1 cellular context compared by ENCODE assay signal in genomic region chr17:79114455-79115301, GRCh38.
A peak's percentile ranks its signal among the peaks of the same experiment; 100 is the strongest.
TF ChIP-seq lines count a peak whose summit lies in the region.

No MANE protein-coding gene starts in this region.

TF ChIP-seq in HEK293, 187 proteins besides CTCF, POLR2A, EP300 and RAD21 (continued from another document and continues in another):
- TF ChIP-seq ZNF280C (tag by site-specific recombination; IDR thresholded peaks at IDR 0.05) (no peak), ZNF777 (tag by site-specific recombination; IDR thresholded peaks at IDR 0.05; ENCODE audit: borderline replicate concordance) (no peak), ZNF184 (tag by site-specific recombination; IDR thresholded peaks at IDR 0.05) (no peak), OVOL3 (tag by site-specific recombination; IDR thresholded peaks at IDR 0.05) (no peak), ZNF146 (tag by site-specific recombination; IDR thresholded peaks at IDR 0.05) (no peak), EGR2 (tag by site-specific recombination; IDR thresholded peaks at IDR 0.05; ENCODE audit: low read depth) (0 out of 2 replicates have a peak, but pooled peaks have one; percentile 13), ZNF785 (tag by site-specific recombination; IDR thresholded peaks at IDR 0.05) (no peak), ZNF394 (tag by site-specific recombination; IDR thresholded peaks at IDR 0.05; ENCODE audit: borderline replicate concordance) (no peak; the same call in 1 of the 2 replicates), ZNF350 (tag by site-specific recombination; IDR thresholded peaks at IDR 0.05) (no peak), ZNF404 (tag by site-specific recombination; IDR thresholded peaks at IDR 0.05) (no peak), ZXDB (tag by site-specific recombination; IDR thresholded peaks at IDR 0.05) (no peak), KLF8 (tag by site-specific recombination; IDR thresholded peaks at IDR 0.05) (no peak), YY1 (tag by site-specific recombination; IDR thresholded peaks at IDR 0.05) (no peak), ZNF416 (tag by site-specific recombination; IDR thresholded peaks at IDR 0.05) (no peak), ZNF76 (tag by site-specific recombination; IDR thresholded peaks at IDR 0.05; ENCODE audit: borderline replicate concordance, low read depth) (peak; percentile 58; the same call in 1 of the 2 replicates), ZNF311 (tag by site-specific recombination; IDR thresholded peaks at IDR 0.05; ENCODE audit: borderline replicate concordance) (no peak), ZNF707 (tag by site-specific recombination; IDR thresholded peaks at IDR 0.05) (no peak), SCRT2 (tag by site-specific recombination; IDR thresholded peaks at IDR 0.05) (0 out of 2 replicates have a peak, but pooled peaks have one; percentile 18), KLF10 (tag by site-specific recombination; IDR thresholded peaks at IDR 0.05) (no peak), ZNF335 (tag by site-specific recombination; conservative IDR thresholded peaks at IDR 0.05) (peak; percentile 76), ZNF560 (tag by site-specific recombination; IDR thresholded peaks at IDR 0.05; ENCODE audit: borderline replicate concordance) (no peak), BCL11A (tag by site-specific recombination; IDR thresholded peaks at IDR 0.05; ENCODE audit: low read depth) (no peak), ZNF624 (tag by site-specific recombination; IDR thresholded peaks at IDR 0.05) (no peak), ZNF837 (tag by site-specific recombination; IDR thresholded peaks at IDR 0.05) (no peak), HIC1 (tag by site-specific recombination; IDR thresholded peaks at IDR 0.05) (no peak), ZNF221 (tag by site-specific recombination; IDR thresholded peaks at IDR 0.05; ENCODE audit: borderline replicate concordance) (no peak), ZNF514 (tag by site-specific recombination; IDR thresholded peaks at IDR 0.05) (no peak), ZNF157 (tag by site-specific recombination; IDR thresholded peaks at IDR 0.05) (no peak), TRIM28 (IDR thresholded peaks at IDR 0.05; ENCODE audit: borderline replicate concordance, low read length) (peak; percentile 60; the same call in 1 of the 2 replicates), ZNF473 (tag by site-specific recombination; IDR thresholded peaks at IDR 0.05) (no peak), ZNF148 (tag by site-specific recombination; IDR thresholded peaks at IDR 0.05; ENCODE audit: borderline replicate concordance) (no peak), ZNF488 (tag by site-specific recombination; IDR thresholded peaks at IDR 0.05) (no peak), ZNF10 (tag by site-specific recombination; IDR thresholded peaks at IDR 0.05) (0 out of 2 replicates have a peak, but pooled peaks have one; percentile 31), ZNF155 (tag by site-specific recombination; IDR thresholded peaks at IDR 0.05) (no peak), ZNF175 (tag by site-specific recombination; IDR thresholded peaks at IDR 0.05) (no peak), ZNF341 (tag by site-specific recombination; IDR thresholded peaks at IDR 0.05; ENCODE audit: low read depth) (peak; percentile 96), ZBTB10 (tag by site-specific recombination; IDR thresholded peaks at IDR 0.05) (no peak), SCRT1 (tag by site-specific recombination; IDR thresholded peaks at IDR 0.05; ENCODE audit: borderline replicate concordance) (no peak), ZNF214 (tag by site-specific recombination; IDR thresholded peaks at IDR 0.05; ENCODE audit: borderline replicate concordance) (no peak), ZNF548 (tag by site-specific recombination; IDR thresholded peaks at IDR 0.05) (no peak), ZNF239 (tag by site-specific recombination; IDR thresholded peaks at IDR 0.05) (no peak), ZNF19 (tag by site-specific recombination; IDR thresholded peaks at IDR 0.05; ENCODE audit: low read depth) (no peak)
- TF ChIP-seq, protein P1, sequence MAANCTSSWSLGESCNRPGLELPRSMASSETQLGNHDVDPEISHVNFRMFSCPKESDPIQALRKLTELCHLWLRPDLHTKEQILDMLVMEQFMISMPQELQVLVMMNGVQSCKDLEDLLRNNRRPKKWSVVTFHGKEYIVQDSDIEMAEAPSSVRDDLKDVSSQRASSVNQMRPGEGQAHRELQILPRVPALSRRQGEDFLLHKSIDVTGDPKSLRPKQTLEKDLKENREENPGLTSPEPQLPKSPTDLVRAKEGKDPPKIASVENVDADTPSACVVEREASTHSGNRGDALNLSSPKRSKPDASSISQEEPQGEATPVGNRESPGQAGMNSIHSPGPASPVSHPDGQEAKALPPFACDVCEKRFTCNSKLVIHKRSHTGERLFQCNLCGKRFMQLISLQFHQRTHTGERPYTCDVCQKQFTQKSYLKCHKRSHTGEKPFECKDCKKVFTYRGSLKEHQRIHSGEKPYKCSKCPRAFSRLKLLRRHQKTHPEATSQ (tag by site-specific recombination; IDR thresholded peaks at IDR 0.05) = 0 out of 2 replicates have a peak, but pooled peaks have one; percentile 12
- TF ChIP-seq, protein P2, sequence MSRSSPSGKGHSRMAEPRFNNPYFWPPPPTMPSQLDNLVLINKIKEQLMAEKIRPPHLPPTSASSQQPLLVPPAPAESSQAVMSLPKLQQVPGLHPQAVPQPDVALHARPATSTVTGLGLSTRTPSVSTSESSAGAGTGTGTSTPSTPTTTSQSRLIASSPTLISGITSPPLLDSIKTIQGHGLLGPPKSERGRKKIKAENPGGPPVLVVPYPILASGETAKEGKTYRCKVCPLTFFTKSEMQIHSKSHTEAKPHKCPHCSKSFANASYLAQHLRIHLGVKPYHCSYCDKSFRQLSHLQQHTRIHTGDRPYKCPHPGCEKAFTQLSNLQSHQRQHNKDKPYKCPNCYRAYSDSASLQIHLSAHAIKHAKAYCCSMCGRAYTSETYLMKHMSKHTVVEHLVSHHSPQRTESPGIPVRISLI (tag by site-specific recombination; IDR thresholded peaks at IDR 0.05) = no peak
- TF ChIP-seq, protein P3, sequence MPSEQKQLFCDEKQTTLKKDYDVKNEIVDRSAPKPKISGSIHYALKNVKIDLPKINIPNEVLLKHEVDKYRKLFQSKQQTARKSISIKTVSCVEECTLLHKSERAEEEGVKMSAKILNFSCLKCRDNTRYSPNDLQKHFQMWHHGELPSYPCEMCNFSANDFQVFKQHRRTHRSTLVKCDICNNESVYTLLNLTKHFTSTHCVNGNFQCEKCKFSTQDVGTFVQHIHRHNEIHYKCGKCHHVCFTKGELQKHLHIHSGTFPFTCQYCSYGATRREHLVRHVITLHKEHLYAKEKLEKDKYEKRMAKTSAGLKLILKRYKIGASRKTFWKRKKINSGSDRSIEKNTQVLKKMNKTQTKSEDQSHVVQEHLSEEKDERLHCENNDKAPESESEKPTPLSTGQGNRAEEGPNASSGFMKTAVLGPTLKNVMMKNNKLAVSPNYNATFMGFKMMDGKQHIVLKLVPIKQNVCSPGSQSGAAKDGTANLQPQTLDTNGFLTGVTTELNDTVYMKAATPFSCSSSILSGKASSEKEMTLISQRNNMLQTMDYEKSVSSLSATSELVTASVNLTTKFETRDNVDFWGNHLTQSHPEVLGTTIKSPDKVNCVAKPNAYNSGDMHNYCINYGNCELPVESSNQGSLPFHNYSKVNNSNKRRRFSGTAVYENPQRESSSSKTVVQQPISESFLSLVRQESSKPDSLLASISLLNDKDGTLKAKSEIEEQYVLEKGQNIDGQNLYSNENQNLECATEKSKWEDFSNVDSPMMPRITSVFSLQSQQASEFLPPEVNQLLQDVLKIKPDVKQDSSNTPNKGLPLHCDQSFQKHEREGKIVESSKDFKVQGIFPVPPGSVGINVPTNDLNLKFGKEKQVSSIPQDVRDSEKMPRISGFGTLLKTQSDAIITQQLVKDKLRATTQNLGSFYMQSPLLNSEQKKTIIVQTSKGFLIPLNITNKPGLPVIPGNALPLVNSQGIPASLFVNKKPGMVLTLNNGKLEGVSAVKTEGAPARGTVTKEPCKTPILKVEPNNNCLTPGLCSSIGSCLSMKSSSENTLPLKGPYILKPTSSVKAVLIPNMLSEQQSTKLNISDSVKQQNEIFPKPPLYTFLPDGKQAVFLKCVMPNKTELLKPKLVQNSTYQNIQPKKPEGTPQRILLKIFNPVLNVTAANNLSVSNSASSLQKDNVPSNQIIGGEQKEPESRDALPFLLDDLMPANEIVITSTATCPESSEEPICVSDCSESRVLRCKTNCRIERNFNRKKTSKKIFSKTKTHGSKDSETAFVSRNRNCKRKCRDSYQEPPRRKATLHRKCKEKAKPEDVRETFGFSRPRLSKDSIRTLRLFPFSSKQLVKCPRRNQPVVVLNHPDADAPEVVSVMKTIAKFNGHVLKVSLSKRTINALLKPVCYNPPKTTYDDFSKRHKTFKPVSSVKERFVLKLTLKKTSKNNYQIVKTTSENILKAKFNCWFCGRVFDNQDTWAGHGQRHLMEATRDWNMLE (tag by site-specific recombination; conservative IDR thresholded peaks at IDR 0.05; ENCODE audit: low read depth) = no peak
- TF ChIP-seq, protein P4, sequence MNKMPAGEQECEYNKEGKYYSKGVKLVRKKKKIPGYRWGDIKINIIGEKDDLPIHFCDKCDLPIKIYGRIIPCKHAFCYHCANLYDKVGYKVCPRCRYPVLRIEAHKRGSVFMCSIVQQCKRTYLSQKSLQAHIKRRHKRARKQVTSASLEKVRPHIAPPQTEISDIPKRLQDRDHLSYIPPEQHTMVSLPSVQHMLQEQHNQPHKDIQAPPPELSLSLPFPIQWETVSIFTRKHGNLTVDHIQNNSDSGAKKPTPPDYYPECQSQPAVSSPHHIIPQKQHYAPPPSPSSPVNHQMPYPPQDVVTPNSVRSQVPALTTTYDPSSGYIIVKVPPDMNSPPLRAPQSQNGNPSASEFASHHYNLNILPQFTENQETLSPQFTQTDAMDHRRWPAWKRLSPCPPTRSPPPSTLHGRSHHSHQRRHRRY (tag by site-specific recombination; IDR thresholded peaks at IDR 0.05) = no peak
